25 cellular contexts compared by ENCODE assay signal in the genomic region with DNA sequence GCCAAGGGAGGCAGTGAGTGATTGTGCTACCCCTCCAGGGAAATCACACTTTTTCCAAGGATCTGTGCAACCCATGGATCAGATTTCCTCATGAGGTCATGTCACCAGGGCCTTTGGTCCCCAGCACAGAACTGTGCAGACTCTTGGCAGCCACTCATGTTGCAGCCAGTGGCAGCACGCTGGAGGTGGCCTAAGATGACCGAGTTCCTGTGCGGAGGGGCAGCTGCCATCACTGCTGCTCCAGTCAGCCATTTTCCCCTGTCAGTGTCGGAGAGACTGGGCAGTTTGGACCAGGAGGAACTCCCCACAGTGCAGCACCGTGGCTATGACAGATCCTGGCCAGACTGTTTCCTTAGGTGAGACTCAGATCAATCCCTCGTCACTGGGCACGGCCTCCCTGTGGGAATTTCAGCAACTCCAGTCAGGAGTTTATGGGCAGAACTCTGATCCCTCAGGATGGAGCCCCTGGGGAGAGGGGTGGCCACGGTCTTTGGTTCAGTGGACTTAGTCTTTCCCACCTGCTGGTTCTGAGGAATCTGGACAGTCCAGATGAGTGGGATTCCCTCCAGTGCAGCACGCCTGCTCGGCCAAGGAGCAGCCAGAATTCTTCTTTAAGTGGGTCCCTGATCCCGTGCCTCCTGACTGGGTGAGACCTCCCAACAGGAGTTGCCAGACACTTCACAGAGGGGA.
DNase-seq lines count a peak whose midpoint lies in the region; ATAC-seq, FAIRE-seq and TF ChIP-seq lines count a peak whose summit lies in the region.
"Had no signal": no experiment of that assay in that cellular context is flagged by ENCODE, and none has a peak within 500 bp of the region (broad histone marks: within the 10 kb centered on the region; RNA-seq: fewer than 3 reads in every experiment).

No MANE protein-coding gene starts in this region.

- H3K4me1 ChIP-seq in HEK293 (ENCODE audit: control insufficient read depth, insufficient read depth, low read length) (no peaks in the 10 kb centered on the region), SJCRH30 (no peaks in the 10 kb centered on the region), HepG2 (ENCODE audit: insufficient read depth, low read length) (no peaks in the 10 kb centered on the region), testis (no peaks in the 10 kb centered on the region), smooth muscle cell (ENCODE audit: low read depth) (no peaks in the 10 kb centered on the region)
- H3K4me1 ChIP-seq: A549, BE2C had no signal

- no peak overlapping the region for H3K9ac ChIP-seq in HepG2 (ENCODE audit: insufficient read depth, low read depth, low read length)
- no peak overlapping the region for H3K9ac ChIP-seq in smooth muscle cell (ENCODE audit: low read depth)

- H3K36me3 ChIP-seq in HEK293 (ENCODE audit: control insufficient read depth in 2 of 2, insufficient read depth in 1 of 2, low read length in 2 of 2) (no peaks in the 10 kb centered on the region), SJCRH30 (no peaks in the 10 kb centered on the region), HepG2 (replicated peaks in 1 of 2; ENCODE audit: control insufficient read depth in 1 of 2, insufficient read depth in 2 of 2, low read length in 2 of 2) (no peaks in the 10 kb centered on the region), testis (ENCODE audit: low read depth, missing control alignments) (no peaks in the 10 kb centered on the region), smooth muscle cell (ENCODE audit: low read depth) (no peaks in the 10 kb centered on the region)
- H3K36me3 ChIP-seq: BE2C had no signal

- POLR2A ChIA-PET in HEK293 (lab: Yijun Ruan, JAX): no interaction called here
- POLR2A ChIA-PET in HepG2 (lab: Yijun Ruan, JAX): no interaction called here

- WGBS in HepG2 (ENCODE audit: low lambda C conversion rate): 17% methylated on average over 2 of the region's 11 CpGs
- WGBS in testis, 2 donors: 62 to 70% methylated on average over 4 to 11 of the region's 11 CpGs
- WGBS in smooth muscle cell (ENCODE audit: low lambda C conversion rate): 87% methylated on average over 11 of the region's 11 CpGs

- in situ Hi-C loops in HepG2 (cut with HindIII; ENCODE audit: extremely low pct_ligation_motif_present, low pct_unique_long_range_greater_than_20kb): no loop called here

- no peak for TF ChIP-seq CTCF in HEK293 (tag by site-specific recombination; IDR thresholded peaks at IDR 0.05)
- no peak for TF ChIP-seq CTCF in HepG2 (CRISPR knock-in tag; IDR thresholded peaks at IDR 0.05)
- no peak for TF ChIP-seq CTCF in testis (IDR thresholded peaks at IDR 0.05)
- no peak for TF ChIP-seq CTCF in smooth muscle cell (IDR thresholded peaks at IDR 0.05; ENCODE audit: borderline replicate concordance, insufficient read depth, poor library complexity, severe bottlenecking)

- no peak overlapping the region for H3K4me3 ChIP-seq in HEK293 (ENCODE audit: low read depth, low read length)
- peak overlapping the region; percentile 47 for H3K4me3 ChIP-seq in SJCRH30
- H3K4me3 ChIP-seq in HepG2 (replicated peaks in 1 of 3; ENCODE audit: insufficient read depth in 1 of 3, low read depth in 2 of 3, low read length in 3 of 3): no peak overlapping the region
- peak overlapping the region; percentile 15 to 33 for H3K4me3 ChIP-seq in testis
- H3K4me3 ChIP-seq in smooth muscle cell: no peak overlapping the region
- H3K4me3 ChIP-seq: A549 had no signal

- H3F3A ChIP-seq in smooth muscle cell (ENCODE audit: low read depth): peaks cover 3% of the 10 kb centered on the region

- TF ChIP-seq POLR2A in HepG2 (IDR thresholded peaks at IDR 0.05; ENCODE audit: insufficient read depth in 1 of 2, low read depth in 2 of 2, low read length in 2 of 2) (no peak), testis (IDR thresholded peaks at IDR 0.05) (no peak)

- H2AFZ ChIP-seq in HepG2 (ENCODE audit: low read length) (no peak overlapping the region), smooth muscle cell (ENCODE audit: low read depth) (no peak overlapping the region)

- H4K20me1 ChIP-seq in HepG2 (ENCODE audit: insufficient read depth, low read length): no peaks in the 10 kb centered on the region
- no peaks in the 10 kb centered on the region for H4K20me1 ChIP-seq in smooth muscle cell (ENCODE audit: low read depth)

- BruUV-seq in HepG2 (replicated peaks; lab: Mats Ljungman, UMichigan): no TSS peak

- intact Hi-C loops in HepG2 (cut with micrococcal nuclease; ENCODE audit: unreplicated experiment): no loop called here
- intact Hi-C loops in testis (cut with DNase I; ENCODE audit: low total_unique reads): no loop called here

- DNase-seq in SJCRH30 (peak; percentile 11 to 29), HepG2 (ENCODE audit: low spot score) (no peak), testis (no peak), smooth muscle cell (lab: John Stamatoyannopoulos, UW; ENCODE audit: unreplicated experiment) (no peak), OCI-M1 (lab: John Stamatoyannopoulos, UW) (no peak), globus pallidus (ENCODE audit: low spot score) (no peak)
- DNase-seq: BE2C; CD4-positive, CD25-positive, alpha-beta regulatory T cell; COR-L47; DND-41; KBM-7; MM.1S; NCI-H1092; NCI-H1436; NCI-H187 treated with DMSO at 0.1 percent for 48 hours; NCI-H2107; NCI-H446 treated with DMSO at 0.1 percent for 48 hours; NCI-H69 had no signal

- ATAC-seq in HepG2: peak; percentile 40; the same call in 2 of the 3 replicates
- ATAC-seq: A549, Right ventricle myocardium inferior had no signal

- H3K27ac ChIP-seq in HEK293 (ENCODE audit: extremely low read depth, low read depth, low read length) (no peak overlapping the region), SJCRH30 (no peak overlapping the region), HepG2 (ENCODE audit: extremely low read length, insufficient read depth, low read length) (no peak overlapping the region), testis (no peak overlapping the region), smooth muscle cell (ENCODE audit: low read depth) (no peak overlapping the region)
- H3K27ac ChIP-seq: A549 had no signal

- CTCF ChIA-PET in HEK293 (lab: Yijun Ruan, JAX): no interaction called here
- CTCF ChIA-PET in HepG2 (lab: Yijun Ruan, JAX; ENCODE audit: low intra/inter-chr PET ratio, low total read pairs): no interaction called here

- H3K79me2 ChIP-seq in HepG2 (ENCODE audit: insufficient read depth, low read length) (no peaks in the 10 kb centered on the region), smooth muscle cell (ENCODE audit: low read depth) (no peaks in the 10 kb centered on the region)

- TF ChIP-seq EP300 in HepG2 (IDR thresholded peaks at IDR 0.05; ENCODE audit: low read depth in 2 of 2, low read length in 2 of 2) (no peak), HepG2 (CRISPR knock-in tag; IDR thresholded peaks at IDR 0.05; ENCODE audit: borderline replicate concordance) (no peak)

- H3K27me3 ChIP-seq in SJCRH30 (no peaks in the 10 kb centered on the region), HepG2 (ENCODE audit: control insufficient read depth in 1 of 2, insufficient read depth in 2 of 2, low read length in 2 of 2) (no peaks in the 10 kb centered on the region), testis (no peaks in the 10 kb centered on the region), smooth muscle cell (ENCODE audit: low read depth) (no peaks in the 10 kb centered on the region)
- H3K27me3 ChIP-seq: BE2C had no signal

- no peak for TF ChIP-seq RAD21 in HepG2 (CRISPR knock-in tag; IDR thresholded peaks at IDR 0.05)

- FAIRE-seq in HepG2 (lab: Jason Lieb, UNC): no peak
- FAIRE-seq: A549, G401.6, GM12892, GM18507, GM19239 had no signal

- H3K4me2 ChIP-seq in HepG2 (ENCODE audit: low read depth, low read length) (no peak overlapping the region), smooth muscle cell (no peak overlapping the region)
- H3K4me2 ChIP-seq: A549 had no signal

- no peaks in the 10 kb centered on the region for H3K9me3 ChIP-seq in HEK293 (ENCODE audit: control insufficient read depth, insufficient read depth, low read depth, low read length)
- no peaks in the 10 kb centered on the region for H3K9me3 ChIP-seq in SJCRH30 (replicated peaks)
- peaks cover 4% of the 10 kb centered on the region; the same call in 1 of the 2 replicates for H3K9me3 ChIP-seq in HepG2 (ENCODE audit: low read length)
- no peaks in the 10 kb centered on the region for H3K9me3 ChIP-seq in testis
- no peaks in the 10 kb centered on the region for H3K9me3 ChIP-seq in smooth muscle cell (replicated peaks; ENCODE audit: low read depth)
- H3K9me3 ChIP-seq: A549, BE2C had no signal

TF ChIP-seq in HEK293, 187 proteins besides CTCF, POLR2A, EP300 and RAD21 (continues in another document):
- no peak for TF ChIP-seq ZNF473 (tag by site-specific recombination; IDR thresholded peaks at IDR 0.05)

Comparison
In these comparisons a context has a peak if more than half of its experiments do, and no peak if none do; other contexts are left out.
1. H3K4me3 ChIP-seq: peak in SJCRH30 (single experiment) and testis (2 of 2); none in HEK293 (single experiment), HepG2 (0 of 3) and smooth muscle cell (single experiment).
2. DNase-seq: peak in SJCRH30 (2 of 2); none in HepG2 (single experiment), testis (single experiment), smooth muscle cell (single experiment), OCI-M1 (single experiment) and globus pallidus (single experiment).
3. Of the 63 proteins assayed by ChIP-seq in both HepG2 and HEK293: peak only in HepG2: none; only in HEK293: PRDM10; in both: none; in neither: 62.